ENCODE assay signal across 23 cellular contexts in genomic region chr12:115923851-115924250, GRCh38.
DNase-seq lines count a peak whose midpoint lies in the region; ATAC-seq, FAIRE-seq and TF ChIP-seq lines count a peak whose summit lies in the region.
"Had no signal": no experiment of that assay in that cellular context is flagged by ENCODE, and none has a peak within 500 bp of the region (broad histone marks: within the 10 kb centered on the region; RNA-seq: fewer than 3 reads in every experiment).

No MANE protein-coding gene starts in this region.

- no peak overlapping the region for H3K4me3 Mint-ChIP-seq in activated CD8-positive, alpha-beta memory T cell treated with anti-CD3 and anti-CD28 coated beads, Interleukin-2, amount 10 ng/mL, durations not matched to agents 7 days and 5 days
- H3K4me3 Mint-ChIP-seq in endodermal cell, result no peak overlapping the region
- H3K4me3 Mint-ChIP-seq: B cell; CD4-positive, alpha-beta T cell; CD8-positive, alpha-beta memory T cell; HFFc6 had no signal

- H3K27me3 Mint-ChIP-seq in activated CD8-positive, alpha-beta memory T cell treated with anti-CD3 and anti-CD28 coated beads, Interleukin-2, amount 10 ng/mL, durations not matched to agents 7 days and 5 days, result peaks cover 31% of the 10 kb centered on the region
- H3K27me3 Mint-ChIP-seq in endodermal cell (ENCODE audit: insufficient read depth), result peaks cover 11% of the 10 kb centered on the region

- 96 to 100% methylated on average over 3 to 5 of the region's 5 CpGs for WGBS in endodermal cell (ENCODE audit: insufficient coverage in 1 of 2, insufficient read length in 1 of 2), 2 experiments

- TF ChIP-seq CTCF in endodermal cell (conservative IDR thresholded peaks at IDR 0.05) (no peak), BE2C (IDR thresholded peaks at IDR 0.05; ENCODE audit: low read depth, low read length) (no peak), kidney (IDR thresholded peaks at IDR 0.05; ENCODE audit: borderline replicate concordance, extremely low read depth, insufficient read depth) (no peak)

- H3K4me3 ChIP-seq in endodermal cell (ENCODE audit: low read length), result no peak overlapping the region
- H3K4me3 ChIP-seq in BE2C (ENCODE audit: low read depth, low read length), result no peak overlapping the region
- H3K4me3 ChIP-seq in kidney (ENCODE audit: low read length in 2 of 2), result no peak overlapping the region
- H3K4me3 ChIP-seq: BLaER1 treated with 17β-estradiol and CSF1 and Interleukin-3, amounts not matched to agents 10 nM and 100 nM; HAP-1 had no signal

- H3K9me3 ChIP-seq in endodermal cell (ENCODE audit: control insufficient read depth, low read length) (peaks cover 13% of the 10 kb centered on the region), BE2C (peaks cover 7% of the 10 kb centered on the region), kidney (ENCODE audit: control insufficient read depth in 1 of 2, low read length in 2 of 2) (peaks cover 0 to 7% of the 10 kb centered on the region in 2 donors)

- DNase-seq in DMS53 (lab: John Stamatoyannopoulos, UW) (peak; percentile 69), DMS53 treated with DMSO at 0.1 percent for 48 hours (lab: John Stamatoyannopoulos, UW; ENCODE audit: unreplicated experiment) (no peak), endodermal cell (peak; percentile 35), BE2C (no peak), kidney (no peak)
- peak; percentile 26 for DNase-seq in activated CD8-positive, alpha-beta memory T cell treated with anti-CD3 and anti-CD28 coated beads for 24 hours
- DNase-seq in activated CD8-positive, alpha-beta memory T cell treated with anti-CD3 and anti-CD28 coated beads, Interleukin-2, amount 10 ng/mL, durations not matched to agents 7 days and 5 days, result no peak
- DNase-seq: CD4-positive, alpha-beta T cell; CD8-positive, alpha-beta memory T cell; DMS 273 treated with DMSO at 0.1 percent for 48 hours; DND-41; GOT3; HFFc6 had no signal

- intact Hi-C loops in kidney (cut with DNase I), result no loop called here

- H3K4me1 ChIP-seq in endodermal cell (ENCODE audit: control insufficient read depth, insufficient read depth, low read length), result no peaks in the 10 kb centered on the region
- H3K4me1 ChIP-seq in BE2C, result no peaks in the 10 kb centered on the region
- H3K4me1 ChIP-seq in kidney (ENCODE audit: control insufficient read depth in 1 of 2, insufficient read depth in 1 of 2, low read depth in 1 of 2, low read length in 2 of 2), result no peaks in the 10 kb centered on the region
- H3K4me1 ChIP-seq: HAP-1 had no signal

- FAIRE-seq in kidney (lab: Jason Lieb, UNC), result no peak
- FAIRE-seq: A204.1, D721Med, G401.6, GM12892, H54 had no signal

- CTCF ChIA-PET in activated CD8-positive, alpha-beta memory T cell treated with anti-CD3 and anti-CD28 coated beads, Interleukin-2, amount 10 ng/mL, durations not matched to agents 7 days and 5 days (lab: Charles Lee), result interaction anchor here (1.4 kb wide), 1 partner anchor 22 kb away, joined by 3 read pairs; no protein-coding TSS in a partner anchor

- H3K4me1 Mint-ChIP-seq in activated CD8-positive, alpha-beta memory T cell treated with anti-CD3 and anti-CD28 coated beads, Interleukin-2, amount 10 ng/mL, durations not matched to agents 7 days and 5 days, result no peaks in the 10 kb centered on the region
- no peaks in the 10 kb centered on the region for H3K4me1 Mint-ChIP-seq in endodermal cell
- H3K4me1 Mint-ChIP-seq: B cell; CD14-positive monocyte; CD8-positive, alpha-beta memory T cell had no signal

- H3K27me3 ChIP-seq in endodermal cell (ENCODE audit: control insufficient read depth, insufficient read depth, low read length, poor library complexity, severe bottlenecking), result no peaks in the 10 kb centered on the region
- no peaks in the 10 kb centered on the region; the same call in 1 of the 2 replicates for H3K27me3 ChIP-seq in BE2C
- H3K27me3 ChIP-seq: BLaER1 treated with 17β-estradiol and CSF1 and Interleukin-3, amounts not matched to agents 10 nM and 100 nM had no signal

- no peak overlapping the region for H3K27ac Mint-ChIP-seq in activated CD8-positive, alpha-beta memory T cell treated with anti-CD3 and anti-CD28 coated beads, Interleukin-2, amount 10 ng/mL, durations not matched to agents 7 days and 5 days
- no peak overlapping the region for H3K27ac Mint-ChIP-seq in endodermal cell
- H3K27ac Mint-ChIP-seq: B cell; CD4-positive, alpha-beta T cell; CD8-positive, alpha-beta memory T cell; HFFc6 had no signal

- H3K27ac ChIP-seq in endodermal cell (ENCODE audit: low read depth, low read length) (no peak overlapping the region), kidney (ENCODE audit: low read depth in 2 of 2, low read length in 2 of 2) (no peak overlapping the region)
- H3K27ac ChIP-seq: 22Rv1; BLaER1 treated with 17β-estradiol and CSF1 and Interleukin-3, amounts not matched to agents 10 nM and 100 nM had no signal

- no peak overlapping the region for H3K9ac ChIP-seq in endodermal cell (ENCODE audit: extremely low read depth, low read length, poor library complexity, severe bottlenecking)
- H3K9ac ChIP-seq in kidney (ENCODE audit: low read length in 2 of 2), result no peak overlapping the region
- H3K9ac ChIP-seq: BLaER1 treated with 17β-estradiol and CSF1 and Interleukin-3, amounts not matched to agents 10 nM and 100 nM had no signal

- H3K9me3 Mint-ChIP-seq in activated CD8-positive, alpha-beta memory T cell treated with anti-CD3 and anti-CD28 coated beads, Interleukin-2, amount 10 ng/mL, durations not matched to agents 7 days and 5 days (ENCODE audit: low read depth), result no peaks in the 10 kb centered on the region
- H3K9me3 Mint-ChIP-seq in endodermal cell, result peaks cover 28% of the 10 kb centered on the region

- H3K36me3 ChIP-seq in endodermal cell (ENCODE audit: control insufficient read depth, insufficient read depth, low read length) (no peaks in the 10 kb centered on the region), BE2C (no peaks in the 10 kb centered on the region), kidney (ENCODE audit: control insufficient read depth in 1 of 2, insufficient read depth in 2 of 2, low read length in 2 of 2) (no peaks in the 10 kb centered on the region)
- H3K36me3 ChIP-seq: BLaER1 treated with 17β-estradiol and CSF1 and Interleukin-3, amounts not matched to agents 10 nM and 100 nM; HAP-1 had no signal

- no peak for ATAC-seq in activated CD8-positive, alpha-beta memory T cell treated with anti-CD3 and anti-CD28 coated beads, Interleukin-2, amount 10 ng/mL, durations not matched to agents 7 days and 5 days

- H3K36me3 Mint-ChIP-seq in activated CD8-positive, alpha-beta memory T cell treated with anti-CD3 and anti-CD28 coated beads, Interleukin-2, amount 10 ng/mL, durations not matched to agents 7 days and 5 days, result peaks cover 1% of the 10 kb centered on the region
- H3K36me3 Mint-ChIP-seq in endodermal cell (ENCODE audit: low read depth), result peaks cover 1% of the 10 kb centered on the region
- H3K36me3 Mint-ChIP-seq: CD14-positive monocyte; CD8-positive, alpha-beta memory T cell had no signal

Comparison
In these comparisons a context has a peak if more than half of its experiments do, and no peak if none do; other contexts are left out.
1. DNase-seq: peak in DMS53 (single experiment), activated CD8-positive, alpha-beta memory T cell treated with anti-CD3 and anti-CD28 coated beads for 24 hours (single experiment) and endodermal cell (single experiment); none in DMS53 treated with DMSO at 0.1 percent for 48 hours (single experiment), activated CD8-positive, alpha-beta memory T cell treated with anti-CD3 and anti-CD28 coated beads, Interleukin-2, amount 10 ng/mL, durations not matched to agents 7 days and 5 days (single experiment), BE2C (single experiment) and kidney (single experiment).